In the genomic region with DNA sequence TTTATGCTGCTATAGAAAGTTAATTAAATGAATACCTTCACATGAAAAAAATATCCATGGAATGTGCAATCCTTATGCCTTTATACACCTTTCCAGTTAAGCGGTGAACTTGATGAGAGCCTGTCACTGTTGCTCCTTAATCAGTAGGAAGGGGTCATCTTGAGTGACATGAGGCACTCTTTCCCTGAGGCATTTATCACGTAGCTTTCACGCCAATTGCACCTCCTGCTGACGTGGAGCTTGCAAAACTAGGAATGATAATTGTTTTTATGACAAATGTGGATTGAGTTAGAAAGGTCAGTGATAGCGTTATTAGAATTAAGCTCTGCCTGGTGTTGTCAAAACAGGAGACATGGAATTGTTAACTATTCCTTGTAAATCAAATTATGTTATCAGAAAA, we compare ENCODE assay signal across 22 cellular contexts.
"Had no signal": no experiment of that assay in that cellular context is flagged by ENCODE, and none has a peak within 500 bp of the region (broad histone marks: within the 10 kb centered on the region; RNA-seq: fewer than 3 reads in every experiment).

No MANE protein-coding gene starts in this region.

- H3K36me3 Mint-ChIP-seq: memory B cell had no signal

- ATAC-seq: activated T-cell treated with anti-CD3 and anti-CD28 coated beads, Interleukin-2, amount 50 U/mL, for 72 hours; gastroesophageal sphincter; left cardiac atrium; mucosa of descending colon; T-helper 17 cell had no signal

- DNase-seq: activated CD4-positive, alpha-beta memory T cell treated with anti-CD3 and anti-CD28 coated beads for 36 hours; activated CD4-positive, alpha-beta T cell treated with anti-CD3 and anti-CD28 coated beads for 4 hours; activated CD4-positive, CD25-positive, alpha-beta regulatory T cell; activated effector memory CD4-positive, alpha-beta T cell treated with Interleukin-2 at 50 U/mL for 16 hours; activated naive CD4-positive, alpha-beta T cell treated with anti-CD3 and anti-CD28 coated beads, Interleukin-2, amount 10 ng/mL, durations not matched to agents 7 days and 5 days; activated T-cell treated with anti-CD3 and anti-CD28 coated beads, Interleukin-2, amount 50 U/mL, for 72 hours; amygdala; cerebellar nuclear complex; head of caudate nucleus; islet precursor cell; left cardiac atrium; mucosa of descending colon; posterior cingulate gyrus; sigmoid colon; stimulated activated CD4-positive, alpha-beta T cell treated with anti-CD3 and anti-CD28 coated beads, Interleukin-2, amount 100 ng/mL, for 48 hours; stimulated activated naive CD4-positive, alpha-beta T cell; T-helper 17 cell; upper lobe of left lung had no signal

- H3K27ac Mint-ChIP-seq: activated CD4-positive, alpha-beta memory T cell treated with anti-CD3 and anti-CD28 coated beads for 36 hours; activated naive CD4-positive, alpha-beta T cell treated with anti-CD3 and anti-CD28 coated beads, Interleukin-2, amount 10 ng/mL, durations not matched to agents 7 days and 5 days; activated T-cell treated with anti-CD3 and anti-CD28 coated beads, Interleukin-2, amount 50 U/mL, for 72 hours; memory B cell; neural progenitor cell; T-helper 17 cell had no signal

- H3K27me3 Mint-ChIP-seq: activated CD4-positive, alpha-beta memory T cell treated with anti-CD3 and anti-CD28 coated beads for 36 hours; activated naive CD4-positive, alpha-beta T cell treated with anti-CD3 and anti-CD28 coated beads, Interleukin-2, amount 10 ng/mL, durations not matched to agents 7 days and 5 days; memory B cell; T-helper 17 cell had no signal

- FAIRE-seq: bronchial epithelial cell had no signal

- H3K9me3 Mint-ChIP-seq: activated CD4-positive, alpha-beta memory T cell treated with anti-CD3 and anti-CD28 coated beads for 36 hours; activated naive CD4-positive, alpha-beta T cell treated with anti-CD3 and anti-CD28 coated beads, Interleukin-2, amount 10 ng/mL, durations not matched to agents 7 days and 5 days; activated T-cell treated with anti-CD3 and anti-CD28 coated beads, Interleukin-2, amount 50 U/mL, for 72 hours; memory B cell; neural progenitor cell had no signal

- H3K4me3 Mint-ChIP-seq: activated CD4-positive, alpha-beta memory T cell treated with anti-CD3 and anti-CD28 coated beads for 36 hours; activated naive CD4-positive, alpha-beta T cell treated with anti-CD3 and anti-CD28 coated beads, Interleukin-2, amount 10 ng/mL, durations not matched to agents 7 days and 5 days; activated T-cell treated with anti-CD3 and anti-CD28 coated beads, Interleukin-2, amount 50 U/mL, for 72 hours; memory B cell; neural progenitor cell; T-helper 17 cell had no signal
